16 cellular contexts compared by ENCODE assay signal in the genomic region with DNA sequence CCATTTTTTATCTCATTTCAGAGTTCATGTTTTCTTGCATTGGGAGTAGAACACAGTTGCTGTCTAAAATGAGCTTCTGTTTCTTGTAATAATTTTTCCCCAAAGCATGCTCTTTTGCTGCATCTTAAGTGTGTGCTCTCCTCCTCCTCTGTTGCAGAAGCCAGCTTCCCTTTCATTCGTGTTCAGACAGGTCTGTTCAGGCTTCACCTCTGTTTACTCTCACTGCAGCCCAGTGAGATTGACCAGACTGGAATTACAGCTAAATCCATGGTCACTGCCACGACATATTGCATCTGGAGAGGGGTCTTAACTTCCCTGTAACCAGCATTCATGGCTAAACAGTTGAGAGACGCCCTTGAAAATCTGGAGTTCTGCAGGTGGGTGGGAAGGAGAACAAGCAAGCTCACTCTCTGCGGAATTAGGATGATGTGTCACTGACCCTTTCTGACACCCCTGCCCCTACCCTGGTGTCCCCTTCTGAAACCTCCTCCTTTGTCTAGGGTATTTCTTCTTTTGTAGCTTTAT.
"Had no signal": no experiment of that assay in that cellular context is flagged by ENCODE, and none has a peak within 500 bp of the region (broad histone marks: within the 10 kb centered on the region; RNA-seq: fewer than 3 reads in every experiment).

No MANE protein-coding gene starts in this region.

- H3K4me3 Mint-ChIP-seq: activated CD4-positive, alpha-beta memory T cell treated with anti-CD3 and anti-CD28 coated beads, Interleukin-2, amount 10 ng/mL, durations not matched to agents 7 days and 5 days; activated naive CD8-positive, alpha-beta T cell; memory B cell; neural crest cell; stimulated activated naive CD8-positive, alpha-beta T cell treated with anti-CD3 and anti-CD28 coated beads, Interleukin-15, Interleukin-2, amounts not matched to agents 100 ng/mL and 50 ng/mL, for 24 hours had no signal

- H3K4me3 ChIP-seq: cardiac muscle cell, left lung, mucosa of descending colon, right atrium auricular region, tibial nerve had no signal

- H3K27ac Mint-ChIP-seq: activated CD4-positive, alpha-beta memory T cell treated with anti-CD3 and anti-CD28 coated beads, Interleukin-2, amount 10 ng/mL, durations not matched to agents 7 days and 5 days; activated naive CD8-positive, alpha-beta T cell; memory B cell; progenitor cell of endocrine pancreas; stimulated activated naive CD8-positive, alpha-beta T cell treated with anti-CD3 and anti-CD28 coated beads, Interleukin-15, Interleukin-2, amounts not matched to agents 100 ng/mL and 50 ng/mL, for 24 hours had no signal

- H3K27ac ChIP-seq: cardiac muscle cell, epithelial cell of prostate, left lung, right atrium auricular region, tibial nerve had no signal

- DNase-seq: activated CD4-positive, alpha-beta memory T cell treated with anti-CD3 and anti-CD28 coated beads, Interleukin-2, amount 10 ng/mL, durations not matched to agents 7 days and 5 days; activated gamma-delta T cell; activated T-cell treated with anti-CD3 and anti-CD28 coated beads, Interleukin-2, amount 50 U/mL, for 48 hours; foreskin melanocyte; left lung; mucosa of descending colon; naive B cell had no signal

- H3K9me3 Mint-ChIP-seq: activated CD4-positive, alpha-beta memory T cell treated with anti-CD3 and anti-CD28 coated beads, Interleukin-2, amount 10 ng/mL, durations not matched to agents 7 days and 5 days; memory B cell; neural crest cell; stimulated activated naive CD8-positive, alpha-beta T cell treated with anti-CD3 and anti-CD28 coated beads, Interleukin-15, Interleukin-2, amounts not matched to agents 100 ng/mL and 50 ng/mL, for 24 hours had no signal

- H3K36me3 Mint-ChIP-seq: activated naive CD8-positive, alpha-beta T cell; memory B cell; naive B cell had no signal

- H3K4me1 Mint-ChIP-seq: activated CD4-positive, alpha-beta memory T cell treated with anti-CD3 and anti-CD28 coated beads, Interleukin-2, amount 10 ng/mL, durations not matched to agents 7 days and 5 days; memory B cell; naive B cell had no signal
